ENCODE assay signal across 11 cellular contexts in genomic region chr16:27020031-27020430, GRCh38. TPM values are rescaled to one million over a fixed set of nuclear protein-coding genes. Genes with fewer than 3 reads are reported as not detected.
"Had no signal": no experiment of that assay in that cellular context is flagged by ENCODE, and none has a peak within 500 bp of the region (broad histone marks: within the 10 kb centered on the region; RNA-seq: fewer than 3 reads in every experiment).

No MANE protein-coding gene starts in this region.

- H3K27ac Mint-ChIP-seq: IgD-negative memory B cell had no signal

- H3K36me3 Mint-ChIP-seq: IgD-negative memory B cell had no signal

- H3K4me3 Mint-ChIP-seq: IgD-negative memory B cell had no signal

- H3K4me1 Mint-ChIP-seq: IgD-negative memory B cell had no signal

- DNase-seq: IMR-90, KBM-7, KG1 had no signal

- FAIRE-seq: HepG2, HTR-8/SVneo, K562 had no signal

- ATAC-seq: HepG2, K562 had no signal

- H3K27ac ChIP-seq: HL-60, KMS-11 had no signal

- H3K4me3 ChIP-seq: K562 had no signal

RNA-seq across cellular contexts. Expression of gene C16orf82, which starts 46.7 kb away (rescaled TPM):
- total RNA-seq: HepG2, HT-29, HT1080, IMR-90, K562 had no signal
